ENCODE assay signal across 9 cellular contexts in the genomic region with DNA sequence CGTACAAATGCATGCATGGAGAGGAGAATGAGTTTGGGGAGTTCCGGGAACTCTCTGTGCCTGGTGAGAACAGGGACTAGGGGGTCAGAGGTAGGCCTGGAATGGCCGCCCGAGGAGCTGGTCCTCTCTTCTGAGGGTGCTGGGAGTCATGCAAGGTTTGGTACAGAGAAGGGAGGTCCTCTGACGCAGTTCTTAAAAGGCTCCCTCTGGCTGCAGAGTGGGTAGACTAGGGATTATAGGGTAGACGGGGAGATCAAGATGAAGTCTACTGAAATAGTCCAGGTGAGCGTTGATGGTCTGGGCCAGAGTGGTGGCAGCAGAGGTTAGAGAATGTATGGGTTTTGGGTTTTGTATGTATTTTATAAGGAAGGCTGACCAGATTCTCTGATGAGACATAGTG. TPM values are rescaled to one million over a fixed set of nuclear protein-coding genes. Genes with fewer than 3 reads are reported as not detected.
A peak's percentile ranks its signal among the peaks of the same experiment; 100 is the strongest.
DNase-seq lines count a peak whose midpoint lies in the region; ATAC-seq, FAIRE-seq and TF ChIP-seq lines count a peak whose summit lies in the region.
"Had no signal": no experiment of that assay in that cellular context is flagged by ENCODE, and none has a peak within 500 bp of the region (broad histone marks: within the 10 kb centered on the region; RNA-seq: fewer than 3 reads in every experiment).

No MANE protein-coding gene starts in this region.

- H3K27me3 ChIP-seq in HUES48 (ENCODE audit: control insufficient read depth, insufficient read depth, low read length) (no peaks in the 10 kb centered on the region), bronchial epithelial cell (ENCODE audit: control insufficient read depth, insufficient read depth, low read length) (no peaks in the 10 kb centered on the region)

- FAIRE-seq in bronchial epithelial cell (lab: Jason Lieb, UNC), result no peak
- FAIRE-seq: islet of Langerhans had no signal

- peaks cover 38% of the 10 kb centered on the region for H3K36me3 ChIP-seq in HUES48 (ENCODE audit: control insufficient read depth, insufficient read depth, low read length)
- H3K36me3 ChIP-seq in bronchial epithelial cell (ENCODE audit: control insufficient read depth, insufficient read depth, low read length), result peaks cover 18% of the 10 kb centered on the region
- peaks cover 44% of the 10 kb centered on the region for H3K36me3 ChIP-seq in mesodermal cell (ENCODE audit: control insufficient read depth, insufficient read depth, low read length)

- 24 to 36% methylated on average over 6 to 7 of the region's 7 CpGs for WGBS in mesodermal cell (ENCODE audit: insufficient coverage in 2 of 2), 2 experiments

- no peak overlapping the region for H3K27ac ChIP-seq in HUES48 (ENCODE audit: low read depth, low read length)
- H3K27ac ChIP-seq in mesodermal cell (ENCODE audit: low read depth, low read length, severe bottlenecking), result peak overlapping the region; percentile 71

- peak; percentile 17 for DNase-seq in AG08396 (ENCODE audit: low spot score)
- DNase-seq in bronchial epithelial cell (ENCODE audit: low read depth), result peak; percentile 48
- DNase-seq in NCI-H2081 (lab: John Stamatoyannopoulos, UW), result no peak
- no peak for DNase-seq in HuH-7 (ENCODE audit: low spot score)
- no peak for DNase-seq in left lobe of liver (ENCODE audit: low spot score)

- H3K4me3 ChIP-seq in HUES48 (ENCODE audit: low read depth, low read length) (peak overlapping the region; percentile 97), bronchial epithelial cell (ENCODE audit: low read depth, low read length) (peak overlapping the region; percentile 92), mesodermal cell (ENCODE audit: extremely low read depth, insufficient read depth, low read length, poor library complexity, severe bottlenecking) (peak overlapping the region; percentile 97)

- 0 out of 2 replicates have a peak, but pooled peaks cover 2% of the 10 kb centered on the region for H3K4me1 ChIP-seq in HUES48 (ENCODE audit: control insufficient read depth, insufficient read depth, low read length)
- H3K4me1 ChIP-seq in mesodermal cell (ENCODE audit: control insufficient read depth, insufficient read depth, low read length, poor library complexity, severe bottlenecking), result no peaks in the 10 kb centered on the region

- peak overlapping the region; percentile 81; the same call in 1 of the 2 replicates for H3K9ac ChIP-seq in HUES48 (ENCODE audit: low read depth, low read length)

- peak; percentile 29 for TF ChIP-seq CTCF in bronchial epithelial cell (IDR thresholded peaks at IDR 0.05; ENCODE audit: insufficient read depth, low read length, severe bottlenecking)

- H3K9me3 ChIP-seq in HUES48 (ENCODE audit: control insufficient read depth, insufficient read depth, low read length) (no peaks in the 10 kb centered on the region), mesodermal cell (ENCODE audit: control insufficient read depth, low read length) (no peaks in the 10 kb centered on the region)

- ATAC-seq in HG02798 (IDR thresholded peaks at IDR 0.05; ENCODE audit: poor library complexity, unreplicated experiment) (no peak), left lobe of liver (no peak)

RNA-seq across cellular contexts. Expression of gene ZNF304, which starts 0.8 kb away (rescaled TPM):
- total RNA-seq in bronchial epithelial cell (12.7 and 13.7 TPM in 2 replicates), left lobe of liver (2.6 TPM)
- polyA plus RNA-seq in mesodermal cell (2013, experiment 1 of 2), result 7.1 TPM
- 6.6 TPM for polyA plus RNA-seq in mesodermal cell (2013, experiment 2 of 2)

RNA-seq across cellular contexts. Expression of gene TRAPPC2B, which starts 11.5 kb away (rescaled TPM):
- total RNA-seq in bronchial epithelial cell (13.7 and 16.5 TPM in 2 replicates), left lobe of liver (1.2 TPM)
- polyA plus RNA-seq in mesodermal cell (2013, experiment 1 of 2), result 19.5 TPM
- polyA plus RNA-seq in mesodermal cell (2013, experiment 2 of 2), result 18.5 TPM

RNA-seq across cellular contexts. Expression of gene ZNF547, which starts 11.5 kb away (rescaled TPM):
- total RNA-seq in bronchial epithelial cell (3.6 and 3.9 TPM in 2 replicates), left lobe of liver (0.78 TPM)
- polyA plus RNA-seq in mesodermal cell (2013, experiment 1 of 2), result 2.5 TPM
- 2.7 TPM for polyA plus RNA-seq in mesodermal cell (2013, experiment 2 of 2)

RNA-seq across cellular contexts. Expression of gene ZNF543, which starts 31.6 kb away (rescaled TPM):
- total RNA-seq in bronchial epithelial cell, result 13.2 and 14.7 TPM in 2 replicates
- polyA plus RNA-seq in mesodermal cell (2013, experiment 1 of 2), result 4.1 TPM
- 3.4 TPM for polyA plus RNA-seq in mesodermal cell (2013, experiment 2 of 2)
- total RNA-seq in left lobe of liver, result 2.2 TPM

RNA-seq across cellular contexts. Expression of gene ZNF548, which starts 37.8 kb away (rescaled TPM):
- 30.1 and 31.9 TPM in 2 replicates for total RNA-seq in bronchial epithelial cell
- polyA plus RNA-seq in mesodermal cell (2013, experiment 1 of 2), result 7.8 TPM
- 6.6 TPM for polyA plus RNA-seq in mesodermal cell (2013, experiment 2 of 2)
- total RNA-seq in left lobe of liver, result 6.4 TPM

Comparison
In these comparisons a context has a peak if more than half of its experiments do, and no peak if none do; other contexts are left out.
1. DNase-seq: peak in AG08396 (single experiment) and bronchial epithelial cell (single experiment); none in NCI-H2081 (0 of 2), HuH-7 (single experiment) and left lobe of liver (single experiment).
2. Peak in every context shown above with its lines, with median percentiles within 50 percentile points of each other: H3K4me3 ChIP-seq.